In genomic region chr17:64145751-64146417, GRCh38 we compare ENCODE assay signal across 1 cellular context.
TF ChIP-seq lines count a peak whose summit lies in the region.

No MANE protein-coding gene starts in this region.

TF ChIP-seq in K562, 482 proteins besides CTCF, POLR2A, EP300 and RAD21 (continued from another document and continues in another):
- TF ChIP-seq HMBOX1 (IDR thresholded peaks at IDR 0.05) (peak; percentile 66; the same call in 1 of the 2 replicates), ID3 (CRISPR knock-in tag; IDR thresholded peaks at IDR 0.05) (no peak), ID3 (tag; IDR thresholded peaks at IDR 0.05) (no peak), HINFP (tag; conservative IDR thresholded peaks at IDR 0.05; ENCODE audit: low read depth) (no peak), ZNF408 (CRISPR knock-in tag; IDR thresholded peaks at IDR 0.05; ENCODE audit: low read depth) (no peak), ZNF696 (CRISPR knock-in tag; conservative IDR thresholded peaks at IDR 0.05) (no peak), FOS (IDR thresholded peaks at IDR 0.05; ENCODE audit: extremely low read depth, insufficient read length) (peak; percentile 94), ZNF778 (CRISPR knock-in tag; IDR thresholded peaks at IDR 0.05) (no peak), C11orf30 (IDR thresholded peaks at IDR 0.05; ENCODE audit: low read depth) (peak; percentile 64), TSC22D4 (tag; IDR thresholded peaks at IDR 0.05) (no peak), ATF2 (CRISPR knock-in tag; IDR thresholded peaks at IDR 0.05) (no peak), ZNF830 (CRISPR knock-in tag; IDR thresholded peaks at IDR 0.05) (0 out of 2 replicates have a peak, but pooled peaks have one; percentile 65), TGIF2 (CRISPR knock-in tag; IDR thresholded peaks at IDR 0.05) (peak; percentile 84; the same call in 1 of the 2 replicates), CREB3L1 (IDR thresholded peaks at IDR 0.05; ENCODE audit: borderline replicate concordance, low read depth) (peak; percentile 85; the same call in 1 of the 2 replicates), ZNF592 (IDR thresholded peaks at IDR 0.05) (peak; percentile 74), ARHGAP35 (IDR thresholded peaks at IDR 0.05; ENCODE audit: partially characterized antibody) (no peak), CBFA2T3 (IDR thresholded peaks at IDR 0.05) (no peak), NFRKB (IDR thresholded peaks at IDR 0.05; ENCODE audit: low read depth) (peak; percentile 56), FOXM1 (IDR thresholded peaks at IDR 0.05; ENCODE audit: low read depth) (0 out of 2 replicates have a peak, but pooled peaks have one; percentile 45), FOXM1 (CRISPR knock-in tag; IDR thresholded peaks at IDR 0.05; ENCODE audit: low read depth) (peak; percentile 94; the same call in 1 of the 2 replicates), RFX7 (CRISPR knock-in tag; IDR thresholded peaks at IDR 0.05) (no peak), TBP (optimal IDR thresholded peaks at IDR 0.05; ENCODE audit: low read depth, low read length) (no peak), PATZ1 (CRISPR knock-in tag; IDR thresholded peaks at IDR 0.05; ENCODE audit: borderline replicate concordance) (no peak), MIER1 (IDR thresholded peaks at IDR 0.05; ENCODE audit: low read depth) (no peak), MEIS2 (IDR thresholded peaks at IDR 0.05; ENCODE audit: partially characterized antibody) (peak; percentile 96), CLOCK (CRISPR knock-in tag; IDR thresholded peaks at IDR 0.05; ENCODE audit: borderline replicate concordance) (no peak), TCF15 (CRISPR knock-in tag; IDR thresholded peaks at IDR 0.05) (no peak), XRCC4 (IDR thresholded peaks at IDR 0.05; ENCODE audit: extremely low read depth, insufficient read depth, insufficient read length) (no peak), NCOA6 (IDR thresholded peaks at IDR 0.05) (no peak), RREB1 (CRISPR knock-in tag; IDR thresholded peaks at IDR 0.05) (no peak), SETDB1 (IDR thresholded peaks at IDR 0.05; ENCODE audit: low read length) (no peak), ATF1 (CRISPR knock-in tag; IDR thresholded peaks at IDR 0.05) (no peak), ATF1 (tag; IDR thresholded peaks at IDR 0.05) (peak; percentile 90), ZBTB1 (CRISPR knock-in tag; IDR thresholded peaks at IDR 0.05; ENCODE audit: borderline replicate concordance, low read depth) (peak; percentile 41; the same call in 1 of the 2 replicates), ZNF780A (CRISPR knock-in tag; IDR thresholded peaks at IDR 0.05) (0 out of 2 replicates have a peak, but pooled peaks have one; percentile 54), FOXP1 (CRISPR knock-in tag; IDR thresholded peaks at IDR 0.05) (peak; percentile 66), ZNF57 (CRISPR knock-in tag; IDR thresholded peaks at IDR 0.05) (no peak), SRSF1 (IDR thresholded peaks at IDR 0.05; ENCODE audit: low read depth, low read length) (peak; percentile 89; the same call in 1 of the 2 replicates), CBFA2T2 (conservative IDR thresholded peaks at IDR 0.05) (peak; percentile 77), XRCC5 (IDR thresholded peaks at IDR 0.05; ENCODE audit: low read depth, low read length) (no peak), MTA1 (IDR thresholded peaks at IDR 0.05; ENCODE audit: borderline replicate concordance) (0 out of 2 replicates have a peak, but pooled peaks have one; percentile 57)
